Comparison of ENCODE assay signal across 17 cellular contexts in genomic region chr18:7303751-7304370, GRCh38.
DNase-seq lines count a peak whose midpoint lies in the region; ATAC-seq and TF ChIP-seq lines count a peak whose summit lies in the region.
"Had no signal": no experiment of that assay in that cellular context is flagged by ENCODE, and none has a peak within 500 bp of the region (broad histone marks: within the 10 kb centered on the region; RNA-seq: fewer than 3 reads in every experiment).

No MANE protein-coding gene starts in this region.

- in situ Hi-C loops in transverse colon (cut with MboI; ENCODE audit: low pct_ligation_motif_present in 1 of 4, low pct_unique_long_range_greater_than_20kb in 1 of 4, low sequenced_read_pairs in 3 of 4) = loop anchor here in 1 of 4 donors (25.0 kb wide), 1 partner anchor 92 kb away; no protein-coding TSS in a partner anchor

- intact Hi-C loops in transverse colon (cut with DNase I; ENCODE audit: low total_unique reads) = no loop called here
- intact Hi-C loops in natural killer cell (cut with micrococcal nuclease) = no loop called here

- H3K4me3 ChIP-seq in smooth muscle cell (no peak overlapping the region), transverse colon (no peak overlapping the region)
- H3K4me3 ChIP-seq: GM23248 had no signal

- H3K4me3 Mint-ChIP-seq in brain (no peak overlapping the region), nephron (peak overlapping the region in 1 of 3 experiments; percentile 0), natural killer cell (no peak overlapping the region)
- H3K4me3 Mint-ChIP-seq: H9 had no signal

- H3K27ac Mint-ChIP-seq in brain (peak overlapping the region in 3 of 5 experiments; percentile 41 to 61 (median 59)), nephron (peak overlapping the region in 2 of 3 experiments; percentile 21 to 48), natural killer cell (no peak overlapping the region)

- DNase-seq in NCI-H82 (lab: John Stamatoyannopoulos, UW) (peak; percentile 75), smooth muscle cell (lab: John Stamatoyannopoulos, UW; ENCODE audit: unreplicated experiment) (no peak), transverse colon (no peak), natural killer cell (no peak), hypothalamus (lab: John Stamatoyannopoulos, UW) (no peak)
- DNase-seq: H9, KBM-7, NCI-H1105 treated with DMSO at 0.1 percent for 48 hours, NCI-H146, NCI-H2029, NCI-H446 treated with DMSO at 0.1 percent for 48 hours, NCI-H526, Right ventricle myocardium superior, RPMI8226 had no signal

- no peak for TF ChIP-seq EP300 in transverse colon (IDR thresholded peaks at IDR 0.05; ENCODE audit: low read depth)

- H3K27ac ChIP-seq in smooth muscle cell (ENCODE audit: low read depth) = peak overlapping the region; percentile 6
- H3K27ac ChIP-seq in transverse colon = no peak overlapping the region
- H3K27ac ChIP-seq: GM23248 had no signal

- peaks cover 23 to 31% (median 25%) of the 10 kb centered on the region in 5 experiments for H3K9me3 Mint-ChIP-seq in brain
- H3K9me3 Mint-ChIP-seq in nephron = peaks cover 30% of the 10 kb centered on the region
- H3K9me3 Mint-ChIP-seq in natural killer cell = peaks cover 5 to 15% of the 10 kb centered on the region in 2 donors

- H3K9me3 ChIP-seq in smooth muscle cell (replicated peaks; ENCODE audit: low read depth) (peaks cover 6% of the 10 kb centered on the region), transverse colon (peaks cover 2 to 6% of the 10 kb centered on the region in 2 donors)

- peaks cover 10% of the 10 kb centered on the region for H3K27me3 Mint-ChIP-seq in brain
- peaks cover 10% of the 10 kb centered on the region for H3K27me3 Mint-ChIP-seq in nephron (ENCODE audit: low read depth)
- no peaks in the 10 kb centered on the region for H3K27me3 Mint-ChIP-seq in natural killer cell (ENCODE audit: low read depth in 2 of 2)

- WGBS in smooth muscle cell (ENCODE audit: low lambda C conversion rate) = 35% methylated on average over 9 of the region's 9 CpGs
- WGBS in transverse colon (ENCODE audit: low coverage in 1 of 2), 2 donors = 68 to 75% methylated on average over 9 of the region's 9 CpGs

- no peak for TF ChIP-seq CTCF in brain (conservative IDR thresholded peaks at IDR 0.05)
- no peak for TF ChIP-seq CTCF in nephron (IDR thresholded peaks at IDR 0.05; ENCODE audit: unreplicated experiment in 3 of 3)
- no peak for TF ChIP-seq CTCF in smooth muscle cell (IDR thresholded peaks at IDR 0.05; ENCODE audit: borderline replicate concordance, insufficient read depth, poor library complexity, severe bottlenecking)
- TF ChIP-seq CTCF in transverse colon (IDR thresholded peaks at IDR 0.05) = no peak
- TF ChIP-seq CTCF in natural killer cell (IDR thresholded peaks at IDR 0.05) = no peak

- H3K4me1 Mint-ChIP-seq in brain (peaks cover 14% of the 10 kb centered on the region), nephron (peaks cover 40% of the 10 kb centered on the region), natural killer cell (no peaks in the 10 kb centered on the region)
- H3K4me1 Mint-ChIP-seq: H9 had no signal

- no peak overlapping the region for H2AFZ ChIP-seq in smooth muscle cell (ENCODE audit: low read depth)
- H2AFZ ChIP-seq: GM23248 had no signal

- peaks cover 5% of the 10 kb centered on the region for H3F3A ChIP-seq in smooth muscle cell (ENCODE audit: low read depth)

- TF ChIP-seq POLR2A in transverse colon (IDR thresholded peaks at IDR 0.05) = no peak

- H3K4me1 ChIP-seq in smooth muscle cell (ENCODE audit: low read depth) (no peaks in the 10 kb centered on the region), transverse colon (no peaks in the 10 kb centered on the region)

- H3K36me3 Mint-ChIP-seq in brain (no peaks in the 10 kb centered on the region), nephron (ENCODE audit: low read depth) (peaks cover 6% of the 10 kb centered on the region), natural killer cell (no peaks in the 10 kb centered on the region)

- H3K27me3 ChIP-seq in smooth muscle cell (ENCODE audit: low read depth) (no peaks in the 10 kb centered on the region), transverse colon (no peaks in the 10 kb centered on the region)

- no peaks in the 10 kb centered on the region for H3K79me2 ChIP-seq in smooth muscle cell (ENCODE audit: low read depth)

- no peaks in the 10 kb centered on the region for H3K36me3 ChIP-seq in smooth muscle cell (ENCODE audit: low read depth)
- no peaks in the 10 kb centered on the region for H3K36me3 ChIP-seq in transverse colon

- H4K20me1 ChIP-seq in smooth muscle cell (ENCODE audit: low read depth) = no peaks in the 10 kb centered on the region

- no peak for ATAC-seq in natural killer cell

- H3K4me2 ChIP-seq in smooth muscle cell = peak overlapping the region; percentile 55

- H3K9ac ChIP-seq in smooth muscle cell (ENCODE audit: low read depth) = no peak overlapping the region
- H3K9ac ChIP-seq: GM23248 had no signal

Comparison
In these comparisons a context has a peak if more than half of its experiments do, and no peak if none do; other contexts are left out.
1. H3K27ac Mint-ChIP-seq: peak in brain (3 of 5) and nephron (2 of 3); none in natural killer cell (0 of 2).